ENCODE assay signal across 14 cellular contexts in genomic region chr7:19670806-19671205, GRCh38. TPM values are rescaled to one million over a fixed set of nuclear protein-coding genes. Genes with fewer than 3 reads are reported as not detected.
DNase-seq lines count a peak whose midpoint lies in the region; ATAC-seq, FAIRE-seq and TF ChIP-seq lines count a peak whose summit lies in the region.
"Had no signal": no experiment of that assay in that cellular context is flagged by ENCODE, and none has a peak within 500 bp of the region (broad histone marks: within the 10 kb centered on the region; RNA-seq: fewer than 3 reads in every experiment).

No MANE protein-coding gene starts in this region.

- H3K36me3 Mint-ChIP-seq in astrocyte (ENCODE audit: low read depth, unreplicated experiment) = no peaks in the 10 kb centered on the region
- H3K36me3 Mint-ChIP-seq: CD8-positive, alpha-beta memory T cell had no signal

- no peaks in the 10 kb centered on the region for H3K9me2 ChIP-seq in Loucy (replicated peaks; ENCODE audit: low read depth, low read length)

- no peak overlapping the region for H2BK120ac ChIP-seq in mesenchymal stem cell (ENCODE audit: low read depth, low read length)

- WGBS in mesenchymal stem cell = 92% methylated on average over 1 of the region's 1 CpG

- H3K23ac ChIP-seq in mesenchymal stem cell (ENCODE audit: low read length in 2 of 2) = no peak overlapping the region

- H3K4me2 ChIP-seq in Loucy (ENCODE audit: low read depth, low read length, poor library complexity, severe bottlenecking) (no peak overlapping the region), astrocyte (ENCODE audit: low read length) (no peak overlapping the region), mesenchymal stem cell (ENCODE audit: low read length, poor library complexity, severe bottlenecking) (no peak overlapping the region)
- H3K4me2 ChIP-seq: BLaER1 had no signal

- no peak overlapping the region for H2AK5ac ChIP-seq in mesenchymal stem cell (ENCODE audit: low read length, severe bottlenecking)

- H3K4ac ChIP-seq in mesenchymal stem cell (ENCODE audit: low read depth in 1 of 2, low read length in 2 of 2) = no peak overlapping the region

- peaks cover 34% of the 10 kb centered on the region for H3K4me1 ChIP-seq in Loucy (ENCODE audit: insufficient read depth, low read length, poor library complexity, severe bottlenecking)
- H3K4me1 ChIP-seq in astrocyte (ENCODE audit: insufficient read depth, low read length) = no peaks in the 10 kb centered on the region
- H3K4me1 ChIP-seq in mesenchymal stem cell (ENCODE audit: control insufficient read depth, insufficient read depth, low read depth, low read length) = peaks cover 2% of the 10 kb centered on the region
- H3K4me1 ChIP-seq: Caco-2 had no signal

- no peak overlapping the region for H3K9ac ChIP-seq in Loucy (ENCODE audit: low read depth, low read length, poor library complexity, severe bottlenecking)
- no peak overlapping the region for H3K9ac ChIP-seq in astrocyte (ENCODE audit: low read length)
- H3K9ac ChIP-seq in mesenchymal stem cell (ENCODE audit: low read length) = no peak overlapping the region
- H3K9ac ChIP-seq: BLaER1, GM23248 had no signal

- no peak overlapping the region for H4K91ac ChIP-seq in mesenchymal stem cell (ENCODE audit: low read length)

- H3K14ac ChIP-seq in mesenchymal stem cell (ENCODE audit: low read length in 2 of 2) = no peak overlapping the region

- no peak overlapping the region for H2BK5ac ChIP-seq in mesenchymal stem cell (ENCODE audit: low read depth, low read length, poor library complexity, severe bottlenecking)

- no peaks in the 10 kb centered on the region for H3F3A ChIP-seq in Loucy (ENCODE audit: low read depth)

- H3K4me3 ChIP-seq in Loucy (ENCODE audit: low read length, poor library complexity, severe bottlenecking) (no peak overlapping the region), astrocyte (ENCODE audit: insufficient read depth, low read depth, low read length) (no peak overlapping the region), mesenchymal stem cell (ENCODE audit: insufficient read depth in 1 of 2, low read depth in 1 of 2, low read length in 2 of 2) (no peak overlapping the region)
- H3K4me3 ChIP-seq: BLaER1, GM23248 had no signal

- H3K27me3 ChIP-seq in Loucy (ENCODE audit: insufficient read depth, low read length, poor library complexity, severe bottlenecking) = no peaks in the 10 kb centered on the region
- H3K27me3 ChIP-seq in astrocyte (ENCODE audit: insufficient read depth, low read length) = no peaks in the 10 kb centered on the region
- no peaks in the 10 kb centered on the region for H3K27me3 ChIP-seq in mesenchymal stem cell (ENCODE audit: control insufficient read depth in 1 of 2, insufficient read depth in 1 of 2, low read length in 2 of 2)
- H3K27me3 ChIP-seq: BLaER1 had no signal

- H3K27ac ChIP-seq in astrocyte (ENCODE audit: low read depth, low read length) (no peak overlapping the region), mesenchymal stem cell (ENCODE audit: low read length, poor library complexity, severe bottlenecking) (no peak overlapping the region)
- H3K27ac ChIP-seq: 22Rv1, BLaER1, GM23248 had no signal

- no peaks in the 10 kb centered on the region for H3K9me3 Mint-ChIP-seq in astrocyte (ENCODE audit: unreplicated experiment)

- no peak for ATAC-seq in HG02840 (IDR thresholded peaks at IDR 0.05; ENCODE audit: low FRiP score, unreplicated experiment)

- no peak for TF ChIP-seq CTCF in Loucy (conservative IDR thresholded peaks at IDR 0.05; ENCODE audit: low read length)
- no peak for TF ChIP-seq CTCF in astrocyte (IDR thresholded peaks at IDR 0.05; ENCODE audit: insufficient read depth, low read depth, low read length)

- H3K27ac Mint-ChIP-seq in astrocyte (ENCODE audit: unreplicated experiment) = no peak overlapping the region

- H3K36me3 ChIP-seq in Loucy (ENCODE audit: insufficient read depth, low read length) (no peaks in the 10 kb centered on the region), astrocyte (ENCODE audit: insufficient read depth, low read length) (no peaks in the 10 kb centered on the region), mesenchymal stem cell (ENCODE audit: control insufficient read depth in 1 of 2, insufficient read depth in 2 of 2, low read depth in 1 of 2, low read length in 2 of 2) (no peaks in the 10 kb centered on the region)
- H3K36me3 ChIP-seq: BLaER1 had no signal

- H4K20me1 ChIP-seq in Loucy (ENCODE audit: insufficient read depth, low read length, poor library complexity, severe bottlenecking) (no peaks in the 10 kb centered on the region), astrocyte (ENCODE audit: insufficient read depth, low read length) (no peaks in the 10 kb centered on the region)
- H4K20me1 ChIP-seq: BLaER1 had no signal

- H3K79me1 ChIP-seq in mesenchymal stem cell (replicated peaks; ENCODE audit: low read length, poor library complexity, severe bottlenecking) = no peaks in the 10 kb centered on the region

- H2BK12ac ChIP-seq in mesenchymal stem cell (ENCODE audit: low read length in 2 of 2) = no peak overlapping the region

- H3K4me3 Mint-ChIP-seq in astrocyte (ENCODE audit: unreplicated experiment) = no peak overlapping the region
- H3K4me3 Mint-ChIP-seq: CD8-positive, alpha-beta memory T cell had no signal

- H3K18ac ChIP-seq in mesenchymal stem cell (ENCODE audit: low read depth in 1 of 2, low read length in 2 of 2) = peak overlapping the region in 1 of 2 experiments; percentile 21

- no peak overlapping the region for H4K8ac ChIP-seq in mesenchymal stem cell (ENCODE audit: low read length)

- H2AFZ ChIP-seq in Loucy (ENCODE audit: low read length) (peak overlapping the region; percentile 44; the same call in 1 of the 2 replicates), astrocyte (ENCODE audit: low read depth, low read length) (no peak overlapping the region), mesenchymal stem cell (ENCODE audit: low read depth, low read length) (no peak overlapping the region)
- H2AFZ ChIP-seq: GM23248 had no signal

- no peak overlapping the region for H2BK15ac ChIP-seq in mesenchymal stem cell (ENCODE audit: low read depth, poor library complexity, severe bottlenecking)

- H3K9me3 ChIP-seq in Loucy (ENCODE audit: insufficient read depth, low read depth, low read length) (no peaks in the 10 kb centered on the region), astrocyte (ENCODE audit: insufficient read depth, low read depth, low read length) (no peaks in the 10 kb centered on the region), mesenchymal stem cell (ENCODE audit: control insufficient read depth, low read length) (no peaks in the 10 kb centered on the region)
- H3K9me3 ChIP-seq: BLaER1, Caco-2 had no signal

- peaks cover 12% of the 10 kb centered on the region for H3K4me1 Mint-ChIP-seq in astrocyte (ENCODE audit: low read depth, unreplicated experiment)
- H3K4me1 Mint-ChIP-seq: CD8-positive, alpha-beta memory T cell had no signal

- FAIRE-seq in astrocyte (lab: Jason Lieb, UNC) = no peak

- H3K79me2 ChIP-seq in Loucy (ENCODE audit: insufficient read depth, low read length) (no peaks in the 10 kb centered on the region), astrocyte (ENCODE audit: insufficient read depth, low read length) (no peaks in the 10 kb centered on the region)

- peak; percentile 21 for DNase-seq in EL
- peak; percentile 16 for DNase-seq in astrocyte (ENCODE audit: low read depth)
- peak; percentile 14 for DNase-seq in mesenchymal stem cell
- no peak for DNase-seq in ecto neural progenitor cell (ENCODE audit: low spot score)
- DNase-seq in NCI-H187 treated with DMSO at 0.1 percent for 48 hours (lab: John Stamatoyannopoulos, UW) = no peak
- DNase-seq: Caco-2; CD8-positive, alpha-beta memory T cell; DND-41; GM23248; H7 had no signal

- H3K27me3 Mint-ChIP-seq in astrocyte (ENCODE audit: low read depth, unreplicated experiment) = no peaks in the 10 kb centered on the region

RNA-seq across cellular contexts. Expression of gene POLR1F, which starts 38.0 kb away (rescaled TPM):
- 18.9 and 21.7 TPM in 2 replicates for total RNA-seq in astrocyte
- polyA plus RNA-seq in mesenchymal stem cell (2013, experiment 1 of 2) = 17.3 TPM
- 20.0 TPM for polyA plus RNA-seq in mesenchymal stem cell (2013, experiment 2 of 2)

Comparison
In these comparisons a context has a peak if more than half of its experiments do, and no peak if none do; other contexts are left out.
1. DNase-seq: peak in EL (single experiment), astrocyte (single experiment) and mesenchymal stem cell (single experiment); none in ecto neural progenitor cell (single experiment) and NCI-H187 treated with DMSO at 0.1 percent for 48 hours (single experiment).